24 cellular contexts compared by ENCODE assay signal in the genomic region with DNA sequence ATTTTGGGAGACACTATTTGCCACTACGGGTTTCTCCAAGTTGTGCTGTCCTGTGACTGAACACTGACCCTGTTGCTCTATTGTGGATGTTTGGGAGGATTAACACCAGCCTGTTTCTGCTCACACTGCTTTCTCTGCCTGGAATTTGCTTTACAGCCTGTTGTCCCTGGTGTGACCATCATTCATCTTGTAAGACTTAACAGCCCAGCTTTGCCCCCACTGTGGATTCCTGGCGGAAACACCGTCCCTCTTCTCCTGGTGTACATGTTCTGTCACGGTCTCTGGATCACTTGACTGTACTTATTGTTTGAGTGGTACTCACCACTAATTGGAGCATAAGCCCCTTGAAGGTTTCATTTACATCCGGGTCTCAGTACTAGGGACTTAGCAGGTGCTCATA. TPM values are rescaled to one million over a fixed set of nuclear protein-coding genes. Genes with fewer than 3 reads are reported as not detected.
A peak's percentile ranks its signal among the peaks of the same experiment; 100 is the strongest.
DNase-seq lines count a peak whose midpoint lies in the region; ATAC-seq, FAIRE-seq and TF ChIP-seq lines count a peak whose summit lies in the region.
"Had no signal": no experiment of that assay in that cellular context is flagged by ENCODE, and none has a peak within 500 bp of the region (broad histone marks: within the 10 kb centered on the region; RNA-seq: fewer than 3 reads in every experiment).

No MANE protein-coding gene starts in this region.

- CTCF ChIA-PET in IMR-90 (lab: Yijun Ruan, JAX), result no interaction called here

- ATAC-seq in IMR-90 (ENCODE audit: low read depth), result no peak
- ATAC-seq: HepG2, Panc1 had no signal

- no peak for FAIRE-seq in D721Med (lab: Jason Lieb, UNC)
- no peak for FAIRE-seq in GM19239 (lab: Jason Lieb, UNC)
- FAIRE-seq: GM12891, GM18507, H1, HepG2 had no signal

- H2BK5ac ChIP-seq in IMR-90 (ENCODE audit: low read depth, low read length, poor library complexity, severe bottlenecking) (no peak overlapping the region), neuronal stem cell (ENCODE audit: low read length) (no peak overlapping the region)

- no peaks in the 10 kb centered on the region for H3K27me3 ChIP-seq in IMR-90 (ENCODE audit: control insufficient read depth, insufficient read depth, low read length)
- no peaks in the 10 kb centered on the region for H3K27me3 ChIP-seq in neuronal stem cell (ENCODE audit: control insufficient read depth in 3 of 3, insufficient read depth in 3 of 3, low read depth in 1 of 3, low read length in 3 of 3)

- H3K27ac ChIP-seq in IMR-90 (ENCODE audit: insufficient read depth, low read length) (no peak overlapping the region), neuronal stem cell (replicated peaks; ENCODE audit: low read length) (no peak overlapping the region)
- H3K27ac ChIP-seq: KMS-11, SK-N-MC had no signal

- H4K8ac ChIP-seq in IMR-90 (ENCODE audit: low read depth in 2 of 2, low read length in 2 of 2) (no peak overlapping the region), neuronal stem cell (ENCODE audit: low read depth, low read length) (no peak overlapping the region)

- intact Hi-C loops in IMR-90 (cut with micrococcal nuclease), result no loop called here

- H3K4me3 ChIP-seq in IMR-90 (ENCODE audit: insufficient read depth, low read depth, low read length), result no peak overlapping the region
- H3K4me3 ChIP-seq in neuronal stem cell (ENCODE audit: low read length in 2 of 2), result no peak overlapping the region
- H3K4me3 ChIP-seq: SK-N-MC had no signal

- TF ChIP-seq POLR2A in IMR-90 (IDR thresholded peaks at IDR 0.05; ENCODE audit: low read depth, low read length), result no peak

- dilution Hi-C loops in IMR-90 (cut with HindIII; ENCODE audit: low sequenced_read_pairs, unreplicated experiment), result no loop called here

- H3K18ac ChIP-seq in IMR-90 (ENCODE audit: low read depth, low read length), result no peak overlapping the region
- H3K18ac ChIP-seq in neuronal stem cell (ENCODE audit: low read length), result no peak overlapping the region

- no peak overlapping the region for H3K14ac ChIP-seq in IMR-90 (replicated peaks; ENCODE audit: low read depth, low read length)
- H3K14ac ChIP-seq in neuronal stem cell (ENCODE audit: low read length), result no peak overlapping the region

- H3K4me3 Mint-ChIP-seq in nephron progenitor cell, result no peak overlapping the region
- H3K4me3 Mint-ChIP-seq: CD4-positive, CD25-positive, alpha-beta regulatory T cell had no signal

- no peak overlapping the region for H2BK20ac ChIP-seq in IMR-90 (ENCODE audit: low read depth, low read length)

- TF ChIP-seq RAD21 in IMR-90 (IDR thresholded peaks at IDR 0.05; ENCODE audit: low read length), result no peak

- H4K5ac ChIP-seq in IMR-90 (ENCODE audit: low read depth, low read length), result no peak overlapping the region

- H2AK5ac ChIP-seq in IMR-90 (ENCODE audit: low read depth, low read length) (no peak overlapping the region), neuronal stem cell (ENCODE audit: low read depth, low read length) (no peak overlapping the region)

- DNase-seq in DMS79 treated with DMSO at 0.1 percent for 48 hours (lab: John Stamatoyannopoulos, UW) (peak; percentile 98), IMR-90 (no peak), NCI-H510A treated with DMSO at 0.1 percent for 48 hours (lab: John Stamatoyannopoulos, UW) (peak; percentile 55), nephron progenitor cell (no peak), neuronal stem cell (ENCODE audit: low spot score) (no peak), NK-92 (lab: John Stamatoyannopoulos, UW; ENCODE audit: unreplicated experiment) (no peak), D721Med (ENCODE audit: insufficient read length, low spot score) (no peak), GM19239 (ENCODE audit: insufficient read length, low spot score) (no peak)
- DNase-seq: Caco-2; CD4-positive, CD25-positive, alpha-beta regulatory T cell; DND-41; GDM1; MM.1S; NCI-H1105; NCI-H2029 treated with DMSO at 0.1 percent for 48 hours; NCI-H345; NCI-H748 treated with DMSO at 0.1 percent for 48 hours had no signal

- no peak overlapping the region for H3K9ac ChIP-seq in IMR-90 (ENCODE audit: low read depth, low read length)
- no peak overlapping the region for H3K9ac ChIP-seq in neuronal stem cell (ENCODE audit: low read depth, low read length, poor library complexity)
- H3K9ac ChIP-seq: KMS-11 had no signal

- peaks cover 23% of the 10 kb centered on the region for H3K36me3 Mint-ChIP-seq in nephron progenitor cell (ENCODE audit: low read depth)
- H3K36me3 Mint-ChIP-seq: CD4-positive, CD25-positive, alpha-beta regulatory T cell had no signal

- H3K9me3 ChIP-seq in IMR-90 (ENCODE audit: control insufficient read depth, insufficient read depth, low read length) (no peaks in the 10 kb centered on the region), neuronal stem cell (replicated peaks in 1 of 2; ENCODE audit: control insufficient read depth in 2 of 2, insufficient read depth in 1 of 2, low read depth in 1 of 2, low read length in 2 of 2) (no peaks in the 10 kb centered on the region)
- H3K9me3 ChIP-seq: Caco-2 had no signal

- in situ Hi-C loops in IMR-90 (cut with MboI; ENCODE audit: low sequenced_read_pairs), result no loop called here

- TF ChIP-seq CTCF in IMR-90 (conservative IDR thresholded peaks at IDR 0.05; ENCODE audit: low read depth, low read length), result no peak
- no peak for TF ChIP-seq CTCF in nephron progenitor cell (IDR thresholded peaks at IDR 0.05)
- no peak for TF ChIP-seq CTCF in D721Med (IDR thresholded peaks at IDR 0.05; ENCODE audit: insufficient read depth, missing control alignments)

- H3K27ac Mint-ChIP-seq in nephron progenitor cell, result peak overlapping the region; percentile 95

- POLR2A ChIA-PET in IMR-90 (lab: Charles Lee; ENCODE audit: unreplicated experiment), result no interaction called here

- H2AK9ac ChIP-seq in IMR-90 (replicated peaks; ENCODE audit: low read depth, low read length, poor library complexity), result no peak overlapping the region

- H3K27me3 Mint-ChIP-seq in nephron progenitor cell (ENCODE audit: low read depth, poor library complexity), result no peaks in the 10 kb centered on the region
- H3K27me3 Mint-ChIP-seq: CD4-positive, CD25-positive, alpha-beta regulatory T cell had no signal

- H3K4me2 ChIP-seq in IMR-90 (ENCODE audit: low read depth, low read length) (no peak overlapping the region), neuronal stem cell (ENCODE audit: insufficient read depth, low read length, poor library complexity, severe bottlenecking) (no peak overlapping the region)
- H3K4me2 ChIP-seq: KMS-11 had no signal

- no peak overlapping the region for H3K56ac ChIP-seq in IMR-90 (ENCODE audit: extremely low read depth, insufficient read depth, low read length)

- no peaks in the 10 kb centered on the region for H4K20me1 ChIP-seq in IMR-90 (ENCODE audit: insufficient read depth, low read length)

- H3K4me1 ChIP-seq in IMR-90 (ENCODE audit: control insufficient read depth, insufficient read depth, low read length) (peaks cover 22% of the 10 kb centered on the region), neuronal stem cell (ENCODE audit: control insufficient read depth in 2 of 2, insufficient read depth in 1 of 2, low read depth in 1 of 2, low read length in 2 of 2) (peaks cover 13 to 23% of the 10 kb centered on the region in 2 donors)

- H2BK15ac ChIP-seq in IMR-90 (ENCODE audit: low read depth, low read length) (no peak overlapping the region), neuronal stem cell (ENCODE audit: low read length) (no peak overlapping the region)

- H2AFZ ChIP-seq in IMR-90 (replicated peaks; ENCODE audit: low read length, poor library complexity) (peak overlapping the region; percentile 2), neuronal stem cell (ENCODE audit: low read length) (no peak overlapping the region)

- no peak overlapping the region for H3K23ac ChIP-seq in IMR-90 (ENCODE audit: low read depth, low read length)
- no peak overlapping the region for H3K23ac ChIP-seq in neuronal stem cell (ENCODE audit: low read depth, low read length, poor library complexity)

- H2BK120ac ChIP-seq in IMR-90 (ENCODE audit: low read depth, low read length), result no peak overlapping the region
- H2BK120ac ChIP-seq in neuronal stem cell (ENCODE audit: low read depth, low read length), result no peak overlapping the region

- WGBS in IMR-90 (ENCODE audit: extremely low coverage in 2 of 2, insufficient read length in 1 of 2), 2 experiments, result no CpG with 5 or more reads among the region's 5 CpGs
- WGBS in neuronal stem cell (ENCODE audit: extremely low coverage in 2 of 2, insufficient read length in 2 of 2, insufficient replicate concordance in 1 of 2), 2 donors, result no CpG with 5 or more reads among the region's 5 CpGs

- H3K4ac ChIP-seq in IMR-90 (ENCODE audit: low read depth, low read length) (no peak overlapping the region), neuronal stem cell (ENCODE audit: low read length) (no peak overlapping the region)

- H3K79me1 ChIP-seq in IMR-90 (ENCODE audit: low read depth in 1 of 2, low read length in 2 of 2) (peaks cover 5 to 39% of the 10 kb centered on the region in 2 experiments; a peak in 3 of 4 replicates), neuronal stem cell (ENCODE audit: low read depth, low read length) (no peaks in the 10 kb centered on the region)

- no TSS peak for BruUV-seq in IMR-90 (replicated peaks; lab: Mats Ljungman, UMichigan)

- peaks cover 88% of the 10 kb centered on the region for H3K4me1 Mint-ChIP-seq in nephron progenitor cell

- H3K36me3 ChIP-seq in IMR-90 (ENCODE audit: control insufficient read depth, insufficient read depth, low read length) (no peaks in the 10 kb centered on the region), neuronal stem cell (replicated peaks in 1 of 2; ENCODE audit: control insufficient read depth in 2 of 2, insufficient read depth in 2 of 2, low read length in 2 of 2) (no peaks in the 10 kb centered on the region)

- H3K9me3 Mint-ChIP-seq in nephron progenitor cell, result no peaks in the 10 kb centered on the region
- H3K9me3 Mint-ChIP-seq: CD4-positive, CD25-positive, alpha-beta regulatory T cell had no signal

- no peak overlapping the region for H4K91ac ChIP-seq in IMR-90 (ENCODE audit: insufficient read depth, low read depth, low read length)
- no peak overlapping the region for H4K91ac ChIP-seq in neuronal stem cell (ENCODE audit: low read depth, low read length, poor library complexity)

- peaks cover 20% of the 10 kb centered on the region for H3K9me1 ChIP-seq in IMR-90 (ENCODE audit: insufficient read depth, low read length)

- no peak overlapping the region for H2BK12ac ChIP-seq in neuronal stem cell (ENCODE audit: low read length)

TF ChIP-seq in IMR-90, 13 proteins besides CTCF, POLR2A, EP300 and RAD21 (continues in another document):
- TF ChIP-seq NFE2L2 (IDR thresholded peaks at IDR 0.05; ENCODE audit: low read depth, low read length) (no peak), CEBPB (IDR thresholded peaks at IDR 0.05; ENCODE audit: low read depth, low read length) (no peak), MAFK (IDR thresholded peaks at IDR 0.05; ENCODE audit: low read depth, low read length) (no peak), BHLHE40 (IDR thresholded peaks at IDR 0.05; ENCODE audit: low read depth, low read length) (no peak), SMC3 (IDR thresholded peaks at IDR 0.05; ENCODE audit: low read depth, low read length) (no peak), CHD1 (IDR thresholded peaks at IDR 0.05; ENCODE audit: low read depth, low read length) (no peak)

RNA-seq across cellular contexts. Expression of a gene that starts 32.2 kb away (rescaled TPM):
- 6.1 and 7.5 TPM in 2 replicates for total RNA-seq in IMR-90 (2012; rRNA removed)
- polyA plus RNA-seq in IMR-90 (2012; rRNA removed), result 6.7 and 7.5 TPM in 2 replicates
- 3.2 and 4.9 TPM in 2 replicates for polyA plus RNA-seq in IMR-90 (2012; cell fraction: cytosol; rRNA removed)
- 2.0 and 2.8 TPM in 2 replicates for polyA plus RNA-seq in IMR-90 (2012; cell fraction: nucleus; rRNA removed; ENCODE audit: low replicate concordance)
- 6.9 TPM for polyA plus RNA-seq in neuronal stem cell (2013, experiment 1 of 2)
- 6.6 TPM for polyA plus RNA-seq in neuronal stem cell (2013, experiment 2 of 2)

Comparison
In these comparisons a context has a peak if more than half of its experiments do, and no peak if none do; other contexts are left out.
1. DNase-seq: peak in DMS79 treated with DMSO at 0.1 percent for 48 hours (single experiment) and NCI-H510A treated with DMSO at 0.1 percent for 48 hours (single experiment); none in IMR-90 (single experiment), nephron progenitor cell (single experiment), neuronal stem cell (single experiment), NK-92 (single experiment), D721Med (single experiment) and GM19239 (single experiment).